Comparison of ENCODE assay signal across 32 cellular contexts in the genomic region with DNA sequence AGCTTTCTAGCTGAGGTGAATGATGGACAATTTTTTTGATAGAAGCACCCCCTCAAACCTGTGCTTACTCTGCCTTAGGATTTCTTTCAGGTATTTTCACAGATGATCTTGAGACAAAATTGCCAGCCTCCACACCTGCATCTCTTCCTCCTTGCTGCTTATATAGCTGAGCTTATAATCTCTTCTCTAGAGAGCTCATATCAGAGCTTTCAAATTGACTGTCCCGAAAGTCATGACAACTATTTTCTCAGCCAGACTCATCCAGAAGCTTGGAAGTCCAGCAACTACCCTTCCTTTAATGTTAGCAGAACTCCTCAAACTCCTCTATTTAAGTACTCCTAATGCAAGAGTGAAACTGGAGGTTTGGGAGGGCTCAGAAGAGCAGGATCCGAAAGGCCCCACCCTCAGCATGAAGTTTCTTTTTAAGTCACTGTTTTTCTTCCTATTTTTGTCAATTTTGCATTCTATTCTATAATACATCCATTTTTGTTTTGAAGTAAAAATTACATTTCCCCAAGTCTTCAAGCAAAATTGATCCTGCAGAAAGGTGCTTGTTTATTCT. TPM values are rescaled to one million over a fixed set of nuclear protein-coding genes. Genes with fewer than 3 reads are reported as not detected.
DNase-seq lines count a peak whose midpoint lies in the region; ATAC-seq lines count a peak whose summit lies in the region.
"Had no signal": no experiment of that assay in that cellular context is flagged by ENCODE, and none has a peak within 500 bp of the region (broad histone marks: within the 10 kb centered on the region; RNA-seq: fewer than 3 reads in every experiment).

No MANE protein-coding gene starts in this region.

- peak overlapping the region; percentile 24 for H3K4me3 Mint-ChIP-seq in memory B cell
- H3K4me3 Mint-ChIP-seq: activated CD8-positive, alpha-beta T cell treated with anti-CD3 and anti-CD28 coated beads for 36 hours; activated T-helper 17 cell treated with anti-CD3 and anti-CD28 coated beads, Interleukin-2, amount 50 U/mL, for 72 hours; CD8-positive, alpha-beta memory T cell; central memory CD8-positive, alpha-beta T cell; effector memory CD8-positive, alpha-beta T cell; T-helper 2 cell treated with Interferon-gamma antibody and Interleukin-4, amounts not matched to agents 5 μg/mL and 100 μg/mL, for 36 hours had no signal

- peaks cover 27% of the 10 kb centered on the region for H3K4me1 Mint-ChIP-seq in memory B cell
- H3K4me1 Mint-ChIP-seq: activated T-helper 17 cell treated with anti-CD3 and anti-CD28 coated beads, Interleukin-2, amount 50 U/mL, for 72 hours; CD8-positive, alpha-beta memory T cell; central memory CD8-positive, alpha-beta T cell had no signal

- peak; percentile 51 for ATAC-seq in GM19023 (IDR thresholded peaks at IDR 0.05; ENCODE audit: unreplicated experiment)
- ATAC-seq in GM21723 (IDR thresholded peaks at IDR 0.05; ENCODE audit: unreplicated experiment) = peak; percentile 66
- ATAC-seq in HG03095 (IDR thresholded peaks at IDR 0.05; ENCODE audit: unreplicated experiment) = peak; percentile 45
- no peak for ATAC-seq in memory B cell (ENCODE audit: low read depth)
- no peak for ATAC-seq in stimulated activated naive CD8-positive, alpha-beta T cell treated with anti-CD3 and anti-CD28 coated beads, Interleukin-15, Interleukin-2, amounts not matched to agents 100 U/mL and 50 U/mL, for 24 hours
- ATAC-seq: activated CD8-positive, alpha-beta T cell treated with anti-CD3 and anti-CD28 coated beads for 36 hours; activated T-helper 17 cell treated with anti-CD3 and anti-CD28 coated beads, Interleukin-2, amount 50 U/mL, for 72 hours; body of pancreas; effector memory CD8-positive, alpha-beta T cell; left cardiac atrium; Panc1; pancreas; upper lobe of right lung had no signal

- DNase-seq in memory B cell (ENCODE audit: low spot score in 2 of 2) (no peak), mesenteric fat pad (ENCODE audit: low spot score) (no peak), SKM-1 (lab: John Stamatoyannopoulos, UW; ENCODE audit: unreplicated experiment) (no peak), NCI-H1048 (lab: John Stamatoyannopoulos, UW) (no peak)
- DNase-seq in stimulated activated naive CD8-positive, alpha-beta T cell treated with anti-CD3 and anti-CD28 coated beads, Interleukin-15, Interleukin-2, amounts not matched to agents 100 U/mL and 50 U/mL, for 24 hours = no peak
- DNase-seq: activated CD8-positive, alpha-beta T cell treated with anti-CD3 and anti-CD28 coated beads for 36 hours; activated naive CD4-positive, alpha-beta T cell treated with anti-CD3 and anti-CD28 coated beads, Interleukin-2, amount 50 U/mL, for 16 hours; body of pancreas; CD8-positive, alpha-beta memory T cell; effector memory CD8-positive, alpha-beta T cell; hypothalamus; left cardiac atrium; NCI-H1436; NCI-H2081; NCI-H526 treated with DMSO at 0.1 percent for 48 hours; pancreas; SHP77; small intestine; stimulated activated naive CD4-positive, alpha-beta T cell; upper lobe of right lung had no signal

- H3K9me3 Mint-ChIP-seq in memory B cell = no peaks in the 10 kb centered on the region
- H3K9me3 Mint-ChIP-seq: activated CD8-positive, alpha-beta T cell treated with anti-CD3 and anti-CD28 coated beads for 36 hours; activated T-helper 17 cell treated with anti-CD3 and anti-CD28 coated beads, Interleukin-2, amount 50 U/mL, for 72 hours; CD8-positive, alpha-beta memory T cell; central memory CD8-positive, alpha-beta T cell; effector memory CD8-positive, alpha-beta T cell; T-helper 2 cell treated with Interferon-gamma antibody and Interleukin-4, amounts not matched to agents 5 μg/mL and 100 μg/mL, for 36 hours had no signal

- H3K27me3 Mint-ChIP-seq in memory B cell = peaks cover 1% of the 10 kb centered on the region

- no peaks in the 10 kb centered on the region for H3K36me3 Mint-ChIP-seq in memory B cell
- H3K36me3 Mint-ChIP-seq: CD8-positive, alpha-beta memory T cell had no signal

- H3K27ac Mint-ChIP-seq in memory B cell = no peak overlapping the region
- H3K27ac Mint-ChIP-seq: activated CD8-positive, alpha-beta T cell treated with anti-CD3 and anti-CD28 coated beads for 36 hours; activated T-helper 17 cell treated with anti-CD3 and anti-CD28 coated beads, Interleukin-2, amount 50 U/mL, for 72 hours; CD8-positive, alpha-beta memory T cell; effector memory CD8-positive, alpha-beta T cell; T-helper 2 cell treated with Interferon-gamma antibody and Interleukin-4, amounts not matched to agents 5 μg/mL and 100 μg/mL, for 36 hours had no signal

RNA-seq across cellular contexts. Expression of a gene that starts 12.7 kb away (rescaled TPM):
- not detected for total RNA-seq in mesenteric fat pad
- total RNA-seq: activated CD8-positive, alpha-beta T cell treated with anti-CD3 and anti-CD28 coated beads for 36 hours; body of pancreas; CD8-positive, alpha-beta memory T cell; Daoy; epithelial cell of proximal tubule; glomerular endothelial cell; H4; lung microvascular endothelial cell; upper lobe of right lung had no signal

Comparison
In these comparisons a context has a peak if more than half of its experiments do, and no peak if none do; other contexts are left out.
1. ATAC-seq: peak in GM19023 (single experiment), GM21723 (single experiment) and HG03095 (single experiment); none in memory B cell (single experiment) and stimulated activated naive CD8-positive, alpha-beta T cell treated with anti-CD3 and anti-CD28 coated beads, Interleukin-15, Interleukin-2, amounts not matched to agents 100 U/mL and 50 U/mL, for 24 hours (single experiment).